ENCODE assay signal across 9 cellular contexts in genomic region chr17:6666077-6666521, GRCh38. TPM values are rescaled to one million over a fixed set of nuclear protein-coding genes. Genes with fewer than 3 reads are reported as not detected.
DNase-seq lines count a peak whose midpoint lies in the region; ATAC-seq, FAIRE-seq and TF ChIP-seq lines count a peak whose summit lies in the region.
"Had no signal": no experiment of that assay in that cellular context is flagged by ENCODE, and none has a peak within 500 bp of the region (broad histone marks: within the 10 kb centered on the region; RNA-seq: fewer than 3 reads in every experiment).

No MANE protein-coding gene starts in this region.

- DNase-seq in AG08395 (ENCODE audit: low spot score) (peak; percentile 89), NCI-H2196 (lab: John Stamatoyannopoulos, UW; ENCODE audit: unreplicated experiment) (peak; percentile 50), lung (ENCODE audit: low spot score) (peak; percentile 75)
- peak; percentile 69 for DNase-seq in activated CD4-positive, alpha-beta T cell treated with anti-CD3 and anti-CD28 coated beads for 36 hours
- peak; percentile 51 for DNase-seq in stimulated activated naive CD8-positive, alpha-beta T cell treated with anti-CD3 and anti-CD28 coated beads, Interleukin-15, Interleukin-2, amounts not matched to agents 100 U/mL and 50 U/mL, for 24 hours

- H3K4me1 Mint-ChIP-seq in activated CD4-positive, alpha-beta T cell treated with anti-CD3 and anti-CD28 coated beads for 36 hours: peaks cover 7% of the 10 kb centered on the region

- no peak overlapping the region for H3K27ac Mint-ChIP-seq in activated CD4-positive, alpha-beta T cell treated with anti-CD3 and anti-CD28 coated beads for 36 hours

- no peak overlapping the region for H3K4me3 ChIP-seq in GM12875 (ENCODE audit: low read depth, low read length)
- H3K4me3 ChIP-seq in lung: no peak overlapping the region
- H3K4me3 ChIP-seq: skin epidermis had no signal

- peak; percentile 57 for FAIRE-seq in endometrium (lab: Jason Lieb, UNC)

- no peaks in the 10 kb centered on the region for H3K9me3 Mint-ChIP-seq in activated CD4-positive, alpha-beta T cell treated with anti-CD3 and anti-CD28 coated beads for 36 hours (ENCODE audit: low read depth)

- no peak overlapping the region for H3K4me3 Mint-ChIP-seq in activated CD4-positive, alpha-beta T cell treated with anti-CD3 and anti-CD28 coated beads for 36 hours

- H3K27me3 ChIP-seq in lung (ENCODE audit: control insufficient read depth, insufficient read depth): no peaks in the 10 kb centered on the region

- H3K27ac ChIP-seq in lung (ENCODE audit: low read depth in 1 of 2, low read length in 1 of 2): no peak overlapping the region

- TF ChIP-seq CTCF in GM12875 (IDR thresholded peaks at IDR 0.05; ENCODE audit: borderline replicate concordance, insufficient read depth, low read depth, low read length): peak; percentile 84
- peak; percentile 88 for TF ChIP-seq CTCF in lung (IDR thresholded peaks at IDR 0.05; ENCODE audit: control extremely low read depth, extremely low read depth)

- H3K36me3 Mint-ChIP-seq in activated CD4-positive, alpha-beta T cell treated with anti-CD3 and anti-CD28 coated beads for 36 hours (ENCODE audit: low read depth): no peaks in the 10 kb centered on the region

- intact Hi-C loops in activated CD4-positive, alpha-beta T cell treated with anti-CD3 and anti-CD28 coated beads for 36 hours (cut with DNase I, micrococcal nuclease): loop anchor here (1.0 to 10.0 kb wide), 8 partner anchors 126 to 338 kb away; no protein-coding TSS in a partner anchor

- no peaks in the 10 kb centered on the region for H3K36me3 ChIP-seq in lung (ENCODE audit: control insufficient read depth in 2 of 2, insufficient read depth in 2 of 2, low read length in 2 of 2)

- ATAC-seq in activated CD4-positive, alpha-beta T cell treated with anti-CD3 and anti-CD28 coated beads for 36 hours: peak; percentile 75
- ATAC-seq in lung (ENCODE audit: insufficient read depth, low FRiP score) (peak; percentile 90), HG03571 (IDR thresholded peaks at IDR 0.05; ENCODE audit: unreplicated experiment) (no peak)
- ATAC-seq in stimulated activated naive CD8-positive, alpha-beta T cell treated with anti-CD3 and anti-CD28 coated beads, Interleukin-15, Interleukin-2, amounts not matched to agents 100 U/mL and 50 U/mL, for 24 hours: peak; percentile 73

- no peaks in the 10 kb centered on the region for H3K4me1 ChIP-seq in lung (ENCODE audit: control insufficient read depth in 2 of 2, insufficient read depth in 2 of 2, low read length in 2 of 2)

- H3K27me3 Mint-ChIP-seq in activated CD4-positive, alpha-beta T cell treated with anti-CD3 and anti-CD28 coated beads for 36 hours: no peaks in the 10 kb centered on the region

- POLR2A ChIA-PET in activated CD4-positive, alpha-beta T cell treated with anti-CD3 and anti-CD28 coated beads for 36 hours (lab: Charles Lee): no interaction called here

- CTCF ChIA-PET in activated CD4-positive, alpha-beta T cell treated with anti-CD3 and anti-CD28 coated beads for 36 hours (lab: Charles Lee): interaction anchor here (0.6 to 1.9 kb wide), 14 partner anchors 12 to 369 kb away, joined by 3 to 7 read pairs (median 4); partner anchors contain the start of genes C17orf100 and MED31

- H3K9me3 ChIP-seq in lung (ENCODE audit: control insufficient read depth in 2 of 2, insufficient read depth in 1 of 2, low read length in 1 of 2): no peaks in the 10 kb centered on the region

- 19 to 23% methylated on average over 9 of the region's 9 CpGs for WGBS in lung, 2 donors

RNA-seq across cellular contexts. Expression of gene C17orf100, which starts 14.5 kb away (rescaled TPM):
- 1 to 10 TPM; 1.6 to 2.0 TPM for total RNA-seq in activated CD4-positive, alpha-beta T cell treated with anti-CD3 and anti-CD28 coated beads for 36 hours
- 1 to 10 TPM; 1.5 to 2.4 TPM for total RNA-seq in lung
- polyA plus RNA-seq in lung: 1 to 10 TPM; 1.6 to 3.6 TPM

RNA-seq across cellular contexts. Expression of gene MED31, which starts 14.7 kb away (rescaled TPM):
- 10 to 100 TPM; 17.7 to 24.5 TPM for total RNA-seq in activated CD4-positive, alpha-beta T cell treated with anti-CD3 and anti-CD28 coated beads for 36 hours
- total RNA-seq in lung: 10 to 100 TPM; 16.6 to 18.1 TPM
- polyA plus RNA-seq in lung: 10 to 100 TPM; 20.4 to 27.7 TPM

RNA-seq across cellular contexts. Expression of gene TXNDC17, which starts 25.2 kb away (rescaled TPM):
- 100 to 1,000 TPM in 1 of 2 experiments, 10 to 100 TPM in 1; 52.4 to 122 TPM for total RNA-seq in activated CD4-positive, alpha-beta T cell treated with anti-CD3 and anti-CD28 coated beads for 36 hours
- 10 to 100 TPM; 33.1 to 78.1 TPM for total RNA-seq in lung
- 100 to 1,000 TPM; 186 to 255 TPM for polyA plus RNA-seq in lung

RNA-seq across cellular contexts. Expression of gene KIAA0753, which starts 25.6 kb away (rescaled TPM):
- 10 to 100 TPM; 17.1 to 24.9 TPM for total RNA-seq in activated CD4-positive, alpha-beta T cell treated with anti-CD3 and anti-CD28 coated beads for 36 hours
- total RNA-seq in lung: 10 to 100 TPM; 19.0 to 31.9 TPM
- 1 to 10 TPM; 5.3 to 6.7 TPM for polyA plus RNA-seq in lung

RNA-seq across cellular contexts. Expression of gene SLC13A5, which starts 47.1 kb away (rescaled TPM):
- not detected for total RNA-seq in activated CD4-positive, alpha-beta T cell treated with anti-CD3 and anti-CD28 coated beads for 36 hours
- under 1 TPM in 1 of 2 donors, not detected in 1; 0.18 TPM for total RNA-seq in lung
- not detected for polyA plus RNA-seq in lung
